8 cellular contexts compared by ENCODE assay signal in genomic region chr12:27710592-27711311, GRCh38. TPM values are rescaled to one million over a fixed set of nuclear protein-coding genes. Genes with fewer than 3 reads are reported as not detected.
DNase-seq lines count a peak whose midpoint lies in the region; ATAC-seq and TF ChIP-seq lines count a peak whose summit lies in the region.

MRPS35 (plus strand) TSS chr12:27710832; CDS start chr12:27710844, 12 bp downstream.

- ATAC-seq in GM21526 (IDR thresholded peaks at IDR 0.05; ENCODE audit: low FRiP score, unreplicated experiment), result peak; percentile 96
- ATAC-seq in PC-3, result peak; percentile 96

- H3K4me3 ChIP-seq in PC-3 (ENCODE audit: low read length) (peak within 1 kb of the TSS; percentile 87), epithelial cell of proximal tubule (ENCODE audit: low read depth, low read length) (peak within 1 kb of the TSS; percentile 93), mucosa of stomach (ENCODE audit: low read length) (peak within 1 kb of the TSS; percentile 91)

- peak within 1 kb of the TSS; percentile 88 for H3K4me2 ChIP-seq in PC-3 (ENCODE audit: low read length)

- no peaks in the 10 kb centered on the region for H3K9me2 ChIP-seq in PC-3 (replicated peaks; ENCODE audit: low read length)

- H3K36me3 ChIP-seq in PC-3 (ENCODE audit: low read depth, low read length), result peaks cover 19% of the 10 kb centered on the region; the same call in 1 of the 2 replicates
- H3K36me3 ChIP-seq in mucosa of stomach (ENCODE audit: control insufficient read depth, insufficient read depth, low read length), result no peaks in the 10 kb centered on the region

- CTCF ChIA-PET in PC-3 (lab: Charles Lee), result no interaction called here

- DNase-seq in DMS153 (lab: John Stamatoyannopoulos, UW), result peak; percentile 58
- DNase-seq in HuH-7 (ENCODE audit: low spot score), result peak; percentile 80
- peak; percentile 95 for DNase-seq in PC-3
- DNase-seq in activated T-cell treated with anti-CD3 and anti-CD28 coated beads for 48 hours (ENCODE audit: low read depth), result peak; percentile 88
- peak; percentile 37 for DNase-seq in epithelial cell of proximal tubule (ENCODE audit: low read depth)
- DNase-seq in stimulated activated CD8-positive, alpha-beta memory T cell treated with anti-CD3 and anti-CD28 coated beads, Interleukin-4, amount 100 ng/mL, for 48 hours, result peak; percentile 93

- no peaks in the 10 kb centered on the region for H3K27me3 ChIP-seq in PC-3 (ENCODE audit: low read length)
- no peaks in the 10 kb centered on the region for H3K27me3 ChIP-seq in mucosa of stomach (ENCODE audit: control insufficient read depth, insufficient read depth, low read length)

- H3F3A ChIP-seq in PC-3 (ENCODE audit: low read length, unreplicated experiment), result no peaks in the 10 kb centered on the region

- peaks cover 17% of the 10 kb centered on the region; the same call in 1 of the 2 replicates for H4K20me1 ChIP-seq in PC-3 (ENCODE audit: low read length)

- TF ChIP-seq CTCF in PC-3 (conservative IDR thresholded peaks at IDR 0.05; ENCODE audit: low read depth, low read length) (no peak), epithelial cell of proximal tubule (conservative IDR thresholded peaks at IDR 0.05; ENCODE audit: low read depth, low read length) (no peak)

- BruUV-seq in PC-3 (replicated peaks; lab: Mats Ljungman, UMichigan), result TSS peak; percentile 50

- H3K79me2 ChIP-seq in PC-3 (ENCODE audit: low read length), result peaks cover 54% of the 10 kb centered on the region

- H3K27ac ChIP-seq in PC-3 (ENCODE audit: low read length), result peak within 1 kb of the TSS; percentile 65

- H3K9ac ChIP-seq in PC-3 (ENCODE audit: low read length), result peak within 1 kb of the TSS; percentile 87
- peak within 1 kb of the TSS; percentile 86 for H3K9ac ChIP-seq in mucosa of stomach (ENCODE audit: low read length)

- H3K9me3 ChIP-seq in PC-3 (ENCODE audit: low read length) (no peaks in the 10 kb centered on the region), mucosa of stomach (ENCODE audit: control insufficient read depth, low read length) (no peaks in the 10 kb centered on the region)

- intact Hi-C loops in PC-3 (cut with micrococcal nuclease), result no loop called here

- POLR2A ChIA-PET in PC-3 (lab: Charles Lee; ENCODE audit: unreplicated experiment), result interaction anchor here (0.7 to 1.0 kb wide), 2 partner anchors 15 to 130 kb away, joined by 3 to 6 read pairs; partner anchors contain the start of gene REP15

- H2AFZ ChIP-seq in PC-3 (ENCODE audit: low read length), result peak within 1 kb of the TSS; percentile 97

- H3K4me1 ChIP-seq in PC-3 (ENCODE audit: insufficient read depth, low read length) (peaks cover 14% of the 10 kb centered on the region), mucosa of stomach (ENCODE audit: control insufficient read depth, insufficient read depth, low read length) (peaks cover 26% of the 10 kb centered on the region)

RNA-seq across cellular contexts. Expression of gene MRPS35, which starts in this region (rescaled TPM):
- 82.5 and 117 TPM in 2 replicates for total RNA-seq in PC-3 (2014; rRNA removed)
- total RNA-seq in epithelial cell of proximal tubule, result 64.8 and 71.0 TPM in 2 replicates

Comparison
In these comparisons a context has a peak if more than half of its experiments do, and no peak if none do; other contexts are left out.
1. Peak in every context shown above with its lines: DNase-seq, ATAC-seq, H3K4me3 ChIP-seq and H3K27ac ChIP-seq.
2. DNase-seq: peak in every context shown above with its lines; median percentile 95 in PC-3; 93 in stimulated activated CD8-positive, alpha-beta memory T cell treated with anti-CD3 and anti-CD28 coated beads, Interleukin-4, amount 100 ng/mL, for 48 hours; 88 in activated T-cell treated with anti-CD3 and anti-CD28 coated beads for 48 hours; 80 in HuH-7; 58 in DMS153; 37 in epithelial cell of proximal tubule.